11 cellular contexts compared by ENCODE assay signal in genomic region chr14:72907886-72908285, GRCh38. TPM values are rescaled to one million over a fixed set of nuclear protein-coding genes. Genes with fewer than 3 reads are reported as not detected.
A peak's percentile ranks its signal among the peaks of the same experiment; 100 is the strongest.
DNase-seq lines count a peak whose midpoint lies in the region; ATAC-seq and TF ChIP-seq lines count a peak whose summit lies in the region.
"Had no signal": no experiment of that assay in that cellular context is flagged by ENCODE, and none has a peak within 500 bp of the region (broad histone marks: within the 10 kb centered on the region; RNA-seq: fewer than 3 reads in every experiment).

No MANE protein-coding gene starts in this region.

- 33% methylated on average over 5 of the region's 5 CpGs for WGBS in SK-N-SH (ENCODE audit: low lambda C conversion rate)

- no peak for TF ChIP-seq CTCF in SK-N-SH (IDR thresholded peaks at IDR 0.05)

- no peaks in the 10 kb centered on the region for H3K79me2 ChIP-seq in SK-N-SH (ENCODE audit: insufficient read depth)

- H3K4me2 ChIP-seq in SK-N-SH, result peak overlapping the region; percentile 8; the same call in 1 of the 2 replicates

- CTCF ChIA-PET in SK-N-SH (lab: Yijun Ruan, JAX), result interaction anchor here (0.5 to 5.1 kb wide), 4 partner anchors 40 to 395 kb away, joined by 4 to 43 read pairs (median 18); no protein-coding TSS in a partner anchor

- no peak for TF ChIP-seq EP300 in SK-N-SH (IDR thresholded peaks at IDR 0.05; ENCODE audit: borderline replicate concordance in 1 of 2, low read depth in 1 of 2, low read length in 1 of 2)

- in situ Hi-C loops in ACHN (cut with HindIII; ENCODE audit: low pct_ligation_motif_present, low pct_unique_long_range_greater_than_20kb, low sequenced_read_pairs), result no loop called here
- in situ Hi-C loops in HAP-1 (cut with MboI; ENCODE audit: low sequenced_read_pairs), result no loop called here

- H3K36me3 ChIP-seq in HAP-1 (replicated peaks), result no peaks in the 10 kb centered on the region
- H3K36me3 ChIP-seq in SK-N-SH (replicated peaks in 1 of 2; ENCODE audit: control insufficient read depth in 1 of 2, insufficient read depth in 2 of 2, low read length in 1 of 2), result no peaks in the 10 kb centered on the region
- no peaks in the 10 kb centered on the region for H3K36me3 ChIP-seq in iPS-15b (ENCODE audit: control insufficient read depth, insufficient read depth, low read length)
- H3K36me3 ChIP-seq: esophagus muscularis mucosa had no signal

- no peak overlapping the region for H2AFZ ChIP-seq in SK-N-SH (ENCODE audit: low read depth)

- H3K9ac ChIP-seq in SK-N-SH (no peak overlapping the region), iPS-15b (ENCODE audit: low read depth, low read length) (no peak overlapping the region)

- no peak for TF ChIP-seq RAD21 in SK-N-SH (IDR thresholded peaks at IDR 0.05; ENCODE audit: low read length)

- H3K4me1 ChIP-seq in HAP-1 (peaks cover 15% of the 10 kb centered on the region), SK-N-SH (ENCODE audit: control insufficient read depth in 1 of 2, insufficient read depth in 2 of 2, low read depth in 1 of 2, low read length in 1 of 2) (peaks cover 0 to 33% of the 10 kb centered on the region in 2 experiments; a peak in 1 of 4 replicates), iPS-15b (ENCODE audit: control insufficient read depth, insufficient read depth, low read length) (peaks cover 21% of the 10 kb centered on the region)

- DNase-seq in ACHN, result peak; percentile 71
- DNase-seq in HAP-1 (ENCODE audit: low spot score in 2 of 2), result peak; percentile 32 to 40
- no peak for DNase-seq in SK-N-SH
- no peak for DNase-seq in GM19240 (ENCODE audit: insufficient read length, low spot score)
- DNase-seq in NCI-H82 (lab: John Stamatoyannopoulos, UW), result no peak
- DNase-seq in middle frontal gyrus (ENCODE audit: extremely low spot score, low spot score), result no peak
- DNase-seq: DMS53, NCI-H1930 had no signal

- no peak overlapping the region for H3K27ac ChIP-seq in SK-N-SH (ENCODE audit: low read depth in 2 of 2, low read length in 1 of 2)
- H3K27ac ChIP-seq: esophagus muscularis mucosa had no signal

- H3F3A ChIP-seq in SK-N-SH (replicated peaks; ENCODE audit: insufficient read depth), result no peaks in the 10 kb centered on the region

- H3K9me2 ChIP-seq in SK-N-SH, result no peaks in the 10 kb centered on the region

- H3K4me3 ChIP-seq in HAP-1 (no peak overlapping the region), SK-N-SH (ENCODE audit: low read depth in 2 of 2, low read length in 1 of 2) (no peak overlapping the region), iPS-15b (ENCODE audit: low read depth, low read length) (peak overlapping the region; percentile 27)
- H3K4me3 ChIP-seq: esophagus muscularis mucosa had no signal

- no peaks in the 10 kb centered on the region for H3K27me3 ChIP-seq in HAP-1 (ENCODE audit: low read depth)
- no peaks in the 10 kb centered on the region for H3K27me3 ChIP-seq in SK-N-SH (ENCODE audit: insufficient read depth)
- H3K27me3 ChIP-seq in iPS-15b (ENCODE audit: control insufficient read depth, insufficient read depth, low read length), result no peaks in the 10 kb centered on the region

- POLR2A ChIA-PET in SK-N-SH (lab: Yijun Ruan, JAX), result no interaction called here

- no peak for ATAC-seq in HG03442 (IDR thresholded peaks at IDR 0.05; ENCODE audit: unreplicated experiment)

- H3K9me3 ChIP-seq in HAP-1 (no peaks in the 10 kb centered on the region), SK-N-SH (no peaks in the 10 kb centered on the region), iPS-15b (ENCODE audit: control insufficient read depth, insufficient read depth, low read length) (no peaks in the 10 kb centered on the region)
- H3K9me3 ChIP-seq: esophagus muscularis mucosa had no signal

- H4K20me1 ChIP-seq in SK-N-SH (ENCODE audit: insufficient read depth), result no peaks in the 10 kb centered on the region

TF ChIP-seq in SK-N-SH, 30 proteins besides CTCF, POLR2A, EP300 and RAD21:
- TF ChIP-seq FOSL2 (IDR thresholded peaks at IDR 0.05; ENCODE audit: borderline replicate concordance, low read depth), result peak; percentile 67
- TF ChIP-seq USF1 (IDR thresholded peaks at IDR 0.05; ENCODE audit: borderline replicate concordance, low read depth), result no peak
- TF ChIP-seq SMC3 (IDR thresholded peaks at IDR 0.05; ENCODE audit: low read depth, low read length), result no peak
- no peak for TF ChIP-seq RXRA (IDR thresholded peaks at IDR 0.05; ENCODE audit: borderline replicate concordance, low read depth)
- peak; percentile 42; the same call in 1 of the 2 replicates for TF ChIP-seq MEF2A (IDR thresholded peaks at IDR 0.05; ENCODE audit: borderline replicate concordance, low read depth)
- TF ChIP-seq YY1 (IDR thresholded peaks at IDR 0.05; ENCODE audit: low read depth), result no peak
- TF ChIP-seq GABPA (IDR thresholded peaks at IDR 0.05; ENCODE audit: low read depth), result no peak
- TF ChIP-seq TCF12 (IDR thresholded peaks at IDR 0.05), result peak; percentile 61
- TF ChIP-seq EZH2phosphoT487 (IDR thresholded peaks at IDR 0.05; ENCODE audit: borderline replicate concordance, low read depth), result no peak
- peak; percentile 38; the same call in 1 of the 2 replicates for TF ChIP-seq JUND (IDR thresholded peaks at IDR 0.05)

RNA-seq across cellular contexts. Expression of gene DPF3, which starts 14.0 kb away (rescaled TPM):
- polyA plus RNA-seq in SK-N-SH (2012; rRNA removed), result 2.8 and 4.1 TPM in 2 replicates
- polyA plus RNA-seq in SK-N-SH (2012; cell fraction: cytosol; rRNA removed), result 2.4 and 3.2 TPM in 2 replicates
- 8.7 and 10.2 TPM in 2 replicates for polyA plus RNA-seq in SK-N-SH (2012; cell fraction: nucleus; rRNA removed)

RNA-seq across cellular contexts. Expression of gene DCAF4, which starts 18.4 kb away (rescaled TPM):
- 17.9 and 27.8 TPM in 2 replicates for polyA plus RNA-seq in SK-N-SH (2012; rRNA removed)
- 14.0 and 16.9 TPM in 2 replicates for polyA plus RNA-seq in SK-N-SH (2012; cell fraction: cytosol; rRNA removed)
- polyA plus RNA-seq in SK-N-SH (2012; cell fraction: nucleus; rRNA removed), result 50.1 and 55.3 TPM in 2 replicates

Comparison
In these comparisons a context has a peak if more than half of its experiments do, and no peak if none do; other contexts are left out.
1. DNase-seq: peak in ACHN (single experiment) and HAP-1 (2 of 2); none in SK-N-SH (single experiment), GM19240 (single experiment), NCI-H82 (single experiment) and middle frontal gyrus (single experiment).